Comparison of ENCODE assay signal across 7 cellular contexts in genomic region chr2:1581257-1581964, GRCh38.
DNase-seq lines count a peak whose midpoint lies in the region; ATAC-seq and TF ChIP-seq lines count a peak whose summit lies in the region.
"Not testable (repeated sequence)": the region's sequence is repeated elsewhere in the genome, so short reads cannot be mapped to it uniquely, and the experiment has no call there.

No MANE protein-coding gene starts in this region.

- peaks cover 23% of the 10 kb centered on the region for H3K27me3 ChIP-seq in left ventricle myocardium inferior (ENCODE audit: low read depth)
- not testable (repeated sequence) for H3K27me3 ChIP-seq in neuronal stem cell (ENCODE audit: control insufficient read depth in 3 of 3, insufficient read depth in 3 of 3, low read depth in 1 of 3, low read length in 3 of 3); smooth muscle cell (ENCODE audit: low read depth)

- not testable (repeated sequence) for H3K79me2 ChIP-seq in smooth muscle cell (ENCODE audit: low read depth)

- POLR2A ChIA-PET in activated naive CD8-positive, alpha-beta T cell treated with anti-CD3 and anti-CD28 coated beads, Interleukin-2, amount 10 ng/mL, durations not matched to agents 7 days and 5 days (lab: Charles Lee): not testable (repeated sequence)

- H3K36me3 ChIP-seq in left ventricle myocardium inferior; neuronal stem cell (replicated peaks in 1 of 2; ENCODE audit: control insufficient read depth in 2 of 2, insufficient read depth in 2 of 2, low read length in 2 of 2); smooth muscle cell (ENCODE audit: low read depth): not testable (repeated sequence)

- H3K4ac ChIP-seq in neuronal stem cell (ENCODE audit: low read length): not testable (repeated sequence)

- H3K14ac ChIP-seq in neuronal stem cell (ENCODE audit: low read length): not testable (repeated sequence)

- H3K9me3 Mint-ChIP-seq in activated naive CD8-positive, alpha-beta T cell treated with anti-CD3 and anti-CD28 coated beads, Interleukin-2, amount 10 ng/mL, durations not matched to agents 7 days and 5 days; chondrocyte (ENCODE audit: low read depth): not testable (repeated sequence)

- H3K4me1 ChIP-seq in left ventricle myocardium inferior; neuronal stem cell (ENCODE audit: control insufficient read depth in 2 of 2, insufficient read depth in 1 of 2, low read depth in 1 of 2, low read length in 2 of 2); smooth muscle cell (ENCODE audit: low read depth): not testable (repeated sequence)

- not testable (repeated sequence) for H3K27me3 Mint-ChIP-seq in activated naive CD8-positive, alpha-beta T cell treated with anti-CD3 and anti-CD28 coated beads, Interleukin-2, amount 10 ng/mL, durations not matched to agents 7 days and 5 days; chondrocyte (ENCODE audit: low read depth)

- TF ChIP-seq CTCF in chondrocyte (IDR thresholded peaks at IDR 0.05); left ventricle myocardium inferior (IDR thresholded peaks at IDR 0.05; ENCODE audit: borderline replicate concordance); smooth muscle cell (IDR thresholded peaks at IDR 0.05; ENCODE audit: borderline replicate concordance, insufficient read depth, poor library complexity, severe bottlenecking): not testable (repeated sequence)

- not testable (repeated sequence) for H2AFZ ChIP-seq in neuronal stem cell (ENCODE audit: low read length); smooth muscle cell (ENCODE audit: low read depth)

- H3K36me3 Mint-ChIP-seq in activated naive CD8-positive, alpha-beta T cell treated with anti-CD3 and anti-CD28 coated beads, Interleukin-2, amount 10 ng/mL, durations not matched to agents 7 days and 5 days; chondrocyte (ENCODE audit: low read depth): not testable (repeated sequence)

- H2BK120ac ChIP-seq in neuronal stem cell (ENCODE audit: low read depth, low read length): not testable (repeated sequence)

- not testable (repeated sequence) for H3K79me1 ChIP-seq in neuronal stem cell (ENCODE audit: low read depth, low read length)

- intact Hi-C loops in Right ventricle myocardium superior (cut with DNase I); left ventricle myocardium inferior (cut with micrococcal nuclease): not testable (repeated sequence)

- H3F3A ChIP-seq in smooth muscle cell (ENCODE audit: low read depth): not testable (repeated sequence)

- not testable (repeated sequence) for H4K8ac ChIP-seq in neuronal stem cell (ENCODE audit: low read depth, low read length)

- H3K9me3 ChIP-seq in left ventricle myocardium inferior (replicated peaks); neuronal stem cell (replicated peaks in 1 of 2; ENCODE audit: control insufficient read depth in 2 of 2, insufficient read depth in 1 of 2, low read depth in 1 of 2, low read length in 2 of 2); smooth muscle cell (replicated peaks; ENCODE audit: low read depth): not testable (repeated sequence)

- not testable (repeated sequence) for H2AK5ac ChIP-seq in neuronal stem cell (ENCODE audit: low read depth, low read length)

- H4K91ac ChIP-seq in neuronal stem cell (ENCODE audit: low read depth, low read length, poor library complexity): not testable (repeated sequence)

- not testable (repeated sequence) for H3K4me1 Mint-ChIP-seq in activated naive CD8-positive, alpha-beta T cell treated with anti-CD3 and anti-CD28 coated beads, Interleukin-2, amount 10 ng/mL, durations not matched to agents 7 days and 5 days; chondrocyte (ENCODE audit: low read depth)

- H4K20me1 ChIP-seq in smooth muscle cell (ENCODE audit: low read depth): not testable (repeated sequence)

- not testable (repeated sequence) for H3K27ac Mint-ChIP-seq in activated naive CD8-positive, alpha-beta T cell treated with anti-CD3 and anti-CD28 coated beads, Interleukin-2, amount 10 ng/mL, durations not matched to agents 7 days and 5 days; chondrocyte (ENCODE audit: unreplicated experiment)

- H3K27ac ChIP-seq in left ventricle myocardium inferior (replicated peaks): peak overlapping the region; percentile 73
- H3K27ac ChIP-seq in neuronal stem cell (replicated peaks; ENCODE audit: low read length): not testable (repeated sequence)
- H3K27ac ChIP-seq in smooth muscle cell (ENCODE audit: low read depth): peak overlapping the region; percentile 89

- H3K23ac ChIP-seq in neuronal stem cell (ENCODE audit: low read depth, low read length, poor library complexity): not testable (repeated sequence)

- H3K9ac ChIP-seq in neuronal stem cell (ENCODE audit: low read depth, low read length, poor library complexity); smooth muscle cell (ENCODE audit: low read depth): not testable (repeated sequence)

- not testable (repeated sequence) for H2BK15ac ChIP-seq in neuronal stem cell (ENCODE audit: low read length)

- peak overlapping the region; percentile 30 for H2BK12ac ChIP-seq in neuronal stem cell (ENCODE audit: low read length)

- no CpG with 5 or more reads among the region's 19 CpGs for WGBS in neuronal stem cell (ENCODE audit: extremely low coverage in 2 of 2, insufficient read length in 2 of 2, insufficient replicate concordance in 1 of 2), 2 donors
- WGBS in smooth muscle cell (ENCODE audit: low lambda C conversion rate): 76% methylated on average over 19 of the region's 19 CpGs

- not testable (repeated sequence) for H3K4me2 ChIP-seq in neuronal stem cell (ENCODE audit: insufficient read depth, low read length, poor library complexity, severe bottlenecking)
- peak overlapping the region; percentile 73 for H3K4me2 ChIP-seq in smooth muscle cell

- H3K18ac ChIP-seq in neuronal stem cell (ENCODE audit: low read length): peak overlapping the region; percentile 61

- H3K4me3 Mint-ChIP-seq in activated naive CD8-positive, alpha-beta T cell treated with anti-CD3 and anti-CD28 coated beads, Interleukin-2, amount 10 ng/mL, durations not matched to agents 7 days and 5 days; chondrocyte (ENCODE audit: unreplicated experiment): not testable (repeated sequence)

- ATAC-seq in activated naive CD8-positive, alpha-beta T cell treated with anti-CD3 and anti-CD28 coated beads, Interleukin-2, amount 10 ng/mL, durations not matched to agents 7 days and 5 days (ENCODE audit: low read depth); Right ventricle myocardium superior (ENCODE audit: poor library complexity): not testable (repeated sequence)

- H2BK5ac ChIP-seq in neuronal stem cell (ENCODE audit: low read length): peak overlapping the region; percentile 39

- H3K4me3 ChIP-seq in left ventricle myocardium inferior; neuronal stem cell (ENCODE audit: low read length in 2 of 2); smooth muscle cell: not testable (repeated sequence)

- peak; percentile 6 for DNase-seq in activated naive CD8-positive, alpha-beta T cell treated with anti-CD3 and anti-CD28 coated beads, Interleukin-2, amount 10 ng/mL, durations not matched to agents 7 days and 5 days
- peak; percentile 25 for DNase-seq in chondrocyte (ENCODE audit: low spot score)
- DNase-seq in Right ventricle myocardium superior: peak; percentile 11
- not testable (repeated sequence) for DNase-seq in left ventricle myocardium inferior; neuronal stem cell (ENCODE audit: low spot score); smooth muscle cell (lab: John Stamatoyannopoulos, UW; ENCODE audit: unreplicated experiment)

TF ChIP-seq in PFSK-1, 5 proteins besides CTCF, POLR2A, EP300 and RAD21:
- peak; percentile 48; the same call in 1 of the 2 replicates for TF ChIP-seq POLR2AphosphoS5 (IDR thresholded peaks at IDR 0.05; ENCODE audit: low read depth, low read length)
- TF ChIP-seq TAF1 (IDR thresholded peaks at IDR 0.05; ENCODE audit: borderline replicate concordance, insufficient read depth, low read length): peak; percentile 13; the same call in 1 of the 2 replicates
